Comparison of ENCODE assay signal across 9 cellular contexts in genomic region chr3:141686477-141687280, GRCh38. TPM values are rescaled to one million over a fixed set of nuclear protein-coding genes. Genes with fewer than 3 reads are reported as not detected.
DNase-seq lines count a peak whose midpoint lies in the region; TF ChIP-seq lines count a peak whose summit lies in the region.
"Had no signal": no experiment of that assay in that cellular context is flagged by ENCODE, and none has a peak within 500 bp of the region (broad histone marks: within the 10 kb centered on the region; RNA-seq: fewer than 3 reads in every experiment).

No MANE protein-coding gene starts in this region.

- WGBS in adipose tissue, 3 donors, result 21 to 61% (median 26%) methylated on average over 8 of the region's 8 CpGs

- DNase-seq in COR-L47 (lab: John Stamatoyannopoulos, UW), result peak; percentile 9
- DNase-seq in NCI-H1105 (lab: John Stamatoyannopoulos, UW), result peak; percentile 73
- peak; percentile 66 for DNase-seq in right atrium auricular region (ENCODE audit: low spot score)
- DNase-seq in stimulated activated CD4-positive, alpha-beta T cell treated with anti-CD3 and anti-CD28 coated beads, Interleukin-15, amount 100 ng/mL, for 24 hours, result no peak
- DNase-seq in GDM1 (lab: John Stamatoyannopoulos, UW), result no peak
- no peak for DNase-seq in activated CD8-positive, alpha-beta memory T cell treated with anti-CD3 and anti-CD28 coated beads, Interleukin-2, amount 50 U/mL, for 4 hours

- no peaks in the 10 kb centered on the region for H3K36me3 ChIP-seq in right atrium auricular region
- no peaks in the 10 kb centered on the region for H3K36me3 ChIP-seq in skeletal muscle tissue (ENCODE audit: control insufficient read depth in 3 of 3, insufficient read depth in 3 of 3, low read length in 3 of 3)

- H3K9me3 ChIP-seq in right atrium auricular region (no peaks in the 10 kb centered on the region), skeletal muscle tissue (ENCODE audit: control insufficient read depth in 3 of 3, low read length in 3 of 3) (no peaks in the 10 kb centered on the region)

- H3K4me3 ChIP-seq in right atrium auricular region (peak overlapping the region; percentile 24 to 39), skeletal muscle tissue (ENCODE audit: low read length in 3 of 3) (peak overlapping the region; percentile 42 to 82 (median 72))

- peaks cover 0 to 25% of the 10 kb centered on the region in 2 donors for H3K4me1 ChIP-seq in right atrium auricular region
- peaks cover 4 to 7% (median 7%) of the 10 kb centered on the region in 3 donors for H3K4me1 ChIP-seq in skeletal muscle tissue (ENCODE audit: control insufficient read depth in 3 of 3, insufficient read depth in 3 of 3, low read length in 3 of 3)

- peak overlapping the region; percentile 58 to 66 (median 61) for H3K9ac ChIP-seq in skeletal muscle tissue (ENCODE audit: low read depth in 1 of 3, low read length in 3 of 3)

- H3K27ac ChIP-seq in adipose tissue (ENCODE audit: low read depth, low read length) (peak overlapping the region; percentile 54), right atrium auricular region (peak overlapping the region; percentile 59 to 63), skeletal muscle tissue (ENCODE audit: low read depth, low read length) (peak overlapping the region; percentile 66)
- H3K27ac ChIP-seq: HL-60 had no signal

- H3K27me3 ChIP-seq in right atrium auricular region, result no peaks in the 10 kb centered on the region
- no peaks in the 10 kb centered on the region for H3K27me3 ChIP-seq in skeletal muscle tissue (ENCODE audit: control insufficient read depth in 3 of 3, insufficient read depth in 3 of 3, low read length in 3 of 3)

- no peak for TF ChIP-seq CTCF in right atrium auricular region (IDR thresholded peaks at IDR 0.05)

RNA-seq across cellular contexts. Expression of gene RNF7, which starts 51.4 kb away (rescaled TPM):
- 100 to 1,000 TPM in 1 of 3 donors, 10 to 100 TPM in 2; 76.7 to 150 (median 84.5) TPM for polyA plus RNA-seq in adipose tissue
- total RNA-seq in right atrium auricular region, result 10 to 100 TPM; 64.9 to 81.2 TPM
- 26.1 TPM for total RNA-seq in skeletal muscle tissue

Comparison
In these comparisons a context has a peak if more than half of its experiments do, and no peak if none do; other contexts are left out.
1. DNase-seq: peak in COR-L47 (single experiment), NCI-H1105 (single experiment) and right atrium auricular region (single experiment); none in stimulated activated CD4-positive, alpha-beta T cell treated with anti-CD3 and anti-CD28 coated beads, Interleukin-15, amount 100 ng/mL, for 24 hours (single experiment), GDM1 (single experiment) and activated CD8-positive, alpha-beta memory T cell treated with anti-CD3 and anti-CD28 coated beads, Interleukin-2, amount 50 U/mL, for 4 hours (single experiment).
2. Peak in every context shown above with its lines, with median percentiles within 50 percentile points of each other: H3K27ac ChIP-seq.